10 cellular contexts compared by ENCODE assay signal in genomic region chr6:112289039-112289566, GRCh38. TPM values are rescaled to one million over a fixed set of nuclear protein-coding genes. Genes with fewer than 3 reads are reported as not detected.
A peak's percentile ranks its signal among the peaks of the same experiment; 100 is the strongest.
DNase-seq lines count a peak whose midpoint lies in the region; FAIRE-seq and TF ChIP-seq lines count a peak whose summit lies in the region.
"Had no signal": no experiment of that assay in that cellular context is flagged by ENCODE, and none has a peak within 500 bp of the region (broad histone marks: within the 10 kb centered on the region; RNA-seq: fewer than 3 reads in every experiment).

No MANE protein-coding gene starts in this region.

- no peaks in the 10 kb centered on the region for H3K9me3 ChIP-seq in stomach

- no peak overlapping the region for H3K4me3 ChIP-seq in astrocyte of the spinal cord (ENCODE audit: low read depth, low read length)
- no peak overlapping the region for H3K4me3 ChIP-seq in stomach

- no peak for FAIRE-seq in frontal cortex (lab: Jason Lieb, UNC)

- peak; percentile 68 for DNase-seq in HCEC 1CT
- peak; percentile 94 for DNase-seq in astrocyte of the spinal cord (ENCODE audit: low read depth, low spot score)
- peak; percentile 57 for DNase-seq in islet precursor cell
- no peak for DNase-seq in stomach
- no peak for DNase-seq in activated CD8-positive, alpha-beta memory T cell treated with anti-CD3 and anti-CD28 coated beads for 24 hours
- DNase-seq in amniotic stem cell (lab: John Stamatoyannopoulos, UW): no peak
- no peak for DNase-seq in cerebellar cortex (ENCODE audit: low spot score)
- DNase-seq in frontal cortex (ENCODE audit: low spot score in 2 of 2): no peak
- DNase-seq: cortex of kidney had no signal

- H3K27ac ChIP-seq in stomach: peak overlapping the region; percentile 19 to 70 (median 56)

- H3K4me1 ChIP-seq in stomach: peaks cover 0 to 28% (median 13%) of the 10 kb centered on the region in 4 donors

- in situ Hi-C loops in astrocyte of the spinal cord (cut with HindIII; ENCODE audit: low sequenced_read_pairs): no loop called here

- intact Hi-C loops in stomach (cut with DNase I; ENCODE audit: low total_unique reads): no loop called here

- no peaks in the 10 kb centered on the region for H3K36me3 ChIP-seq in stomach

- no peak for TF ChIP-seq EP300 in stomach (IDR thresholded peaks at IDR 0.05)

- H3K27me3 ChIP-seq in stomach: no peaks in the 10 kb centered on the region

- 55 to 76% (median 69%) methylated on average over 4 of the region's 4 CpGs for WGBS in stomach, 5 donors

- no peak for TF ChIP-seq POLR2A in stomach (IDR thresholded peaks at IDR 0.05)

- TF ChIP-seq CTCF in astrocyte of the spinal cord (IDR thresholded peaks at IDR 0.05; ENCODE audit: low read depth, low read length): no peak
- no peak for TF ChIP-seq CTCF in stomach (IDR thresholded peaks at IDR 0.05)

RNA-seq across cellular contexts. Expression of gene LAMA4, which starts 34.7 kb away (rescaled TPM):
- total RNA-seq in stomach: 100 to 1,000 TPM in 2 of 5 donors, 10 to 100 TPM in 3; 39.1 to 324 (median 56.1) TPM
- polyA plus RNA-seq in stomach: 10 to 100 TPM in 2 of 3 donors, 1 to 10 TPM in 1; 9.7 to 18.5 (median 14.0) TPM
- 24.1 TPM for total RNA-seq in frontal cortex
- total RNA-seq: NCI-H460 had no signal

RNA-seq across cellular contexts. Expression of gene RFPL4B, which starts 58.0 kb away (rescaled TPM):
- total RNA-seq in stomach (not detected), frontal cortex (not detected)
- not detected for polyA plus RNA-seq in stomach
- total RNA-seq: NCI-H460 had no signal

Comparison
In these comparisons a context has a peak if more than half of its experiments do, and no peak if none do; other contexts are left out.
1. DNase-seq: peak in HCEC 1CT (single experiment), astrocyte of the spinal cord (single experiment) and islet precursor cell (single experiment); none in stomach (single experiment), activated CD8-positive, alpha-beta memory T cell treated with anti-CD3 and anti-CD28 coated beads for 24 hours (single experiment), amniotic stem cell (single experiment), cerebellar cortex (single experiment) and frontal cortex (0 of 2).